Comparison of ENCODE assay signal across 17 cellular contexts in the genomic region with DNA sequence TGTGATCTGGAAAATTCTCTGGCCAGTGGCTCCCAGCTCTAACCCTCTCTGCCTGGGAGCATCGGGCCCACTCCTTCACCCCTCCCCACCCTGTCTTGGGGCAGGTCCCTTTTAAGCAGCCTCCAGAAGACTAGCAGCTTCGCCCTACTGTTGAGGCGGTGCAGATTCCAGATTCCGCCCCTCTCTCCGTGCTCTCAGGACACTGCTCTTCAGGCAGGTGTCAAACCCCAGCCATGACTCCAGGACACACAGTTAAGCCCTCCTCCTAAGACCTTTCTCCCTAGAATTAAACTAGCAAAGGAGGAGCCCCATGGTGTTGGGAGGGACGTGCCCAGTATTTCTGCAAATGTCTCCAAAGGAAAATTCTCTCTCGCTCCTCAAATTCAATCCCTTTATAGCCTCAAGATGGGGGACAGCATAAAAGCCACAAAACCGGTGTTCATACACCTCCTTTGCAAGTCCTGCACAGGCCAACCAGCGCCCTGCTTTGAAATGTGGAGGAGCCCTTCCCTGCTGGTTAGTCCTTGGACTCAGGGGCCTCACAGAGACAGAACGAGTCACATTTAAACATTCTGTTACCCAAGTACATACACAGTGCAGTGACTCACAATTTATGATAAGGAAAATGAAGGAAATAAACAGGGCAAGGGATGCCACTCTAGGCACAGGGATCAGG. TPM values are rescaled to one million over a fixed set of nuclear protein-coding genes. Genes with fewer than 3 reads are reported as not detected.
DNase-seq lines count a peak whose midpoint lies in the region; ATAC-seq, FAIRE-seq and TF ChIP-seq lines count a peak whose summit lies in the region.
"Had no signal": no experiment of that assay in that cellular context is flagged by ENCODE, and none has a peak within 500 bp of the region (broad histone marks: within the 10 kb centered on the region; RNA-seq: fewer than 3 reads in every experiment).

No MANE protein-coding gene starts in this region.

- CTCF ChIA-PET in activated CD8-positive, alpha-beta T cell treated with anti-CD3 and anti-CD28 coated beads, Interleukin-2, amount 10 ng/mL, durations not matched to agents 7 days and 5 days (lab: Charles Lee): no interaction called here
- CTCF ChIA-PET in activated CD8-positive, alpha-beta T cell treated with anti-CD3 and anti-CD28 coated beads for 36 hours (lab: Charles Lee): no interaction called here

- WGBS in testis, 2 donors: 59 to 79% methylated on average over 10 of the region's 10 CpGs

- H3K36me3 Mint-ChIP-seq in activated CD8-positive, alpha-beta T cell treated with anti-CD3 and anti-CD28 coated beads, Interleukin-2, amount 10 ng/mL, durations not matched to agents 7 days and 5 days (ENCODE audit: low read depth): no peaks in the 10 kb centered on the region
- H3K36me3 Mint-ChIP-seq in activated CD8-positive, alpha-beta T cell treated with anti-CD3 and anti-CD28 coated beads for 36 hours (ENCODE audit: low read depth): no peaks in the 10 kb centered on the region
- H3K36me3 Mint-ChIP-seq in endothelial cell (ENCODE audit: low read depth, unreplicated experiment): no peaks in the 10 kb centered on the region

- peaks cover 37% of the 10 kb centered on the region for H3K4me1 Mint-ChIP-seq in activated CD8-positive, alpha-beta T cell treated with anti-CD3 and anti-CD28 coated beads, Interleukin-2, amount 10 ng/mL, durations not matched to agents 7 days and 5 days (ENCODE audit: low read depth)
- peaks cover 13% of the 10 kb centered on the region for H3K4me1 Mint-ChIP-seq in activated CD8-positive, alpha-beta T cell treated with anti-CD3 and anti-CD28 coated beads for 36 hours (ENCODE audit: low read depth)
- peaks cover 13% of the 10 kb centered on the region for H3K4me1 Mint-ChIP-seq in endothelial cell (ENCODE audit: unreplicated experiment)

- TF ChIP-seq POLR2A in testis (IDR thresholded peaks at IDR 0.05): no peak

- no peaks in the 10 kb centered on the region for H3K9me3 ChIP-seq in mucosa of descending colon
- H3K9me3 ChIP-seq in testis: no peaks in the 10 kb centered on the region
- H3K9me3 ChIP-seq: BLaER1 treated with 17β-estradiol and CSF1 and Interleukin-3, amounts not matched to agents 10 nM and 100 nM had no signal

- peak; percentile 18 for DNase-seq in activated CD8-positive, alpha-beta T cell treated with anti-CD3 and anti-CD28 coated beads, Interleukin-2, amount 10 ng/mL, durations not matched to agents 7 days and 5 days
- DNase-seq in activated CD8-positive, alpha-beta T cell treated with anti-CD3 and anti-CD28 coated beads for 36 hours: no peak
- DNase-seq in endothelial cell (ENCODE audit: low spot score) (no peak), mucosa of descending colon (no peak), urothelium cell line (ENCODE audit: low spot score) (no peak), testis (no peak)
- no peak for DNase-seq in activated CD4-positive, alpha-beta T cell treated with anti-CD3 and anti-CD28 coated beads, Interleukin-2, amount 50 U/mL, for 1 hour
- DNase-seq: 8988T, EL, HCEC 1CT, KBM-7, NCI-H1436 treated with DMSO at 0.1 percent for 48 hours, NCI-H2081, NCI-H510A treated with DMSO at 0.1 percent for 48 hours had no signal

- H3K4me3 Mint-ChIP-seq in activated CD8-positive, alpha-beta T cell treated with anti-CD3 and anti-CD28 coated beads, Interleukin-2, amount 10 ng/mL, durations not matched to agents 7 days and 5 days: no peak overlapping the region
- no peak overlapping the region for H3K4me3 Mint-ChIP-seq in activated CD8-positive, alpha-beta T cell treated with anti-CD3 and anti-CD28 coated beads for 36 hours
- no peak overlapping the region for H3K4me3 Mint-ChIP-seq in endothelial cell (ENCODE audit: unreplicated experiment)

- intact Hi-C loops in activated CD8-positive, alpha-beta T cell treated with anti-CD3 and anti-CD28 coated beads for 36 hours (cut with micrococcal nuclease): no loop called here
- intact Hi-C loops in mucosa of descending colon (cut with DNase I, micrococcal nuclease): no loop called here
- intact Hi-C loops in testis (cut with DNase I; ENCODE audit: low total_unique reads): no loop called here

- peaks cover 6% of the 10 kb centered on the region for H3K4me1 ChIP-seq in mucosa of descending colon (ENCODE audit: low read depth)
- H3K4me1 ChIP-seq in testis: no peaks in the 10 kb centered on the region

- FAIRE-seq in urothelium cell line (lab: Jason Lieb, UNC): peak; percentile 30
- FAIRE-seq: HTR-8/SVneo had no signal

- H3K27me3 Mint-ChIP-seq in activated CD8-positive, alpha-beta T cell treated with anti-CD3 and anti-CD28 coated beads, Interleukin-2, amount 10 ng/mL, durations not matched to agents 7 days and 5 days (ENCODE audit: low read depth): peaks cover 39% of the 10 kb centered on the region
- peaks cover 24% of the 10 kb centered on the region for H3K27me3 Mint-ChIP-seq in activated CD8-positive, alpha-beta T cell treated with anti-CD3 and anti-CD28 coated beads for 36 hours
- peaks cover 19% of the 10 kb centered on the region for H3K27me3 Mint-ChIP-seq in endothelial cell (ENCODE audit: unreplicated experiment)

- H3K4me3 ChIP-seq in mucosa of descending colon (no peak overlapping the region), testis (no peak overlapping the region)
- H3K4me3 ChIP-seq: BLaER1 treated with 17β-estradiol and CSF1 and Interleukin-3, amounts not matched to agents 10 nM and 100 nM had no signal

- H3K27ac ChIP-seq in testis: no peak overlapping the region
- H3K27ac ChIP-seq: BLaER1 treated with 17β-estradiol and CSF1 and Interleukin-3, amounts not matched to agents 10 nM and 100 nM had no signal

- no peaks in the 10 kb centered on the region for H3K27me3 ChIP-seq in testis

- H3K36me3 ChIP-seq in mucosa of descending colon (ENCODE audit: low read depth) (no peaks in the 10 kb centered on the region), testis (ENCODE audit: low read depth, missing control alignments) (no peaks in the 10 kb centered on the region)
- H3K36me3 ChIP-seq: BLaER1 treated with 17β-estradiol and CSF1 and Interleukin-3, amounts not matched to agents 10 nM and 100 nM had no signal

- no peak for ATAC-seq in activated CD8-positive, alpha-beta T cell treated with anti-CD3 and anti-CD28 coated beads, Interleukin-2, amount 10 ng/mL, durations not matched to agents 7 days and 5 days
- no peak for ATAC-seq in activated CD8-positive, alpha-beta T cell treated with anti-CD3 and anti-CD28 coated beads for 36 hours
- peak; percentile 37 for ATAC-seq in mucosa of descending colon
- ATAC-seq in HG03457 (IDR thresholded peaks at IDR 0.05; ENCODE audit: unreplicated experiment): no peak

- H3K9me3 Mint-ChIP-seq in activated CD8-positive, alpha-beta T cell treated with anti-CD3 and anti-CD28 coated beads, Interleukin-2, amount 10 ng/mL, durations not matched to agents 7 days and 5 days (ENCODE audit: insufficient read depth): no peaks in the 10 kb centered on the region
- no peaks in the 10 kb centered on the region for H3K9me3 Mint-ChIP-seq in activated CD8-positive, alpha-beta T cell treated with anti-CD3 and anti-CD28 coated beads for 36 hours
- no peaks in the 10 kb centered on the region for H3K9me3 Mint-ChIP-seq in endothelial cell (ENCODE audit: unreplicated experiment)

- no peak overlapping the region for H3K27ac Mint-ChIP-seq in activated CD8-positive, alpha-beta T cell treated with anti-CD3 and anti-CD28 coated beads, Interleukin-2, amount 10 ng/mL, durations not matched to agents 7 days and 5 days
- H3K27ac Mint-ChIP-seq in activated CD8-positive, alpha-beta T cell treated with anti-CD3 and anti-CD28 coated beads for 36 hours: no peak overlapping the region
- H3K27ac Mint-ChIP-seq in endothelial cell (ENCODE audit: unreplicated experiment): peak overlapping the region; percentile 19

- POLR2A ChIA-PET in activated CD8-positive, alpha-beta T cell treated with anti-CD3 and anti-CD28 coated beads, Interleukin-2, amount 10 ng/mL, durations not matched to agents 7 days and 5 days (lab: Charles Lee): no interaction called here
- POLR2A ChIA-PET in activated CD8-positive, alpha-beta T cell treated with anti-CD3 and anti-CD28 coated beads for 36 hours (lab: Charles Lee): no interaction called here

- TF ChIP-seq CTCF in activated CD8-positive, alpha-beta T cell treated with anti-CD3 and anti-CD28 coated beads for 36 hours (IDR thresholded peaks at IDR 0.05): no peak
- TF ChIP-seq CTCF in endothelial cell (IDR thresholded peaks at IDR 0.05; ENCODE audit: unreplicated experiment) (no peak), mucosa of descending colon (IDR thresholded peaks at IDR 0.05) (no peak), testis (IDR thresholded peaks at IDR 0.05) (no peak)

RNA-seq across cellular contexts. Expression of a gene that starts 7.2 kb away (rescaled TPM):
- total RNA-seq in activated CD8-positive, alpha-beta T cell treated with anti-CD3 and anti-CD28 coated beads, Interleukin-2, amount 10 ng/mL, durations not matched to agents 7 days and 5 days: not detected
- not detected for total RNA-seq in activated CD8-positive, alpha-beta T cell treated with anti-CD3 and anti-CD28 coated beads for 36 hours
- total RNA-seq in endothelial cell (ENCODE audit: unreplicated experiment) (0.31 TPM), mucosa of descending colon (not detected), testis (1 to 10 TPM; 1.8 to 2.0 TPM)
- polyA plus RNA-seq in testis (ENCODE audit: insufficient read depth, low read depth, low replicate concordance): 2.7 TPM

RNA-seq across cellular contexts. Expression of a gene that starts 26.5 kb away (rescaled TPM):
- 10 to 100 TPM; 16.1 to 17.6 TPM for total RNA-seq in activated CD8-positive, alpha-beta T cell treated with anti-CD3 and anti-CD28 coated beads, Interleukin-2, amount 10 ng/mL, durations not matched to agents 7 days and 5 days
- 10 to 100 TPM; 20.7 to 24.8 TPM for total RNA-seq in activated CD8-positive, alpha-beta T cell treated with anti-CD3 and anti-CD28 coated beads for 36 hours
- 27.8 TPM for total RNA-seq in endothelial cell (ENCODE audit: unreplicated experiment)
- 10 to 100 TPM; 12.9 to 18.5 (median 14.7) TPM for total RNA-seq in mucosa of descending colon
- total RNA-seq in testis: 10 to 100 TPM; 32.0 to 34.3 TPM
- polyA plus RNA-seq in testis (ENCODE audit: insufficient read depth, low read depth, low replicate concordance): 32.3 TPM

RNA-seq across cellular contexts. Expression of a gene that starts 35.2 kb away (rescaled TPM):
- total RNA-seq in activated CD8-positive, alpha-beta T cell treated with anti-CD3 and anti-CD28 coated beads, Interleukin-2, amount 10 ng/mL, durations not matched to agents 7 days and 5 days: not detected
- total RNA-seq in activated CD8-positive, alpha-beta T cell treated with anti-CD3 and anti-CD28 coated beads for 36 hours: not detected
- total RNA-seq in endothelial cell (ENCODE audit: unreplicated experiment): not detected
- under 1 TPM in 1 of 3 donors, not detected in 2; 0.19 TPM for total RNA-seq in mucosa of descending colon
- total RNA-seq in testis: 1 to 10 TPM in 1 of 2 donors, under 1 TPM in 1; 0.87 to 1.1 TPM
- polyA plus RNA-seq in testis (ENCODE audit: insufficient read depth, low read depth, low replicate concordance): 0.87 TPM

RNA-seq across cellular contexts. Expression of a gene that starts 53.0 kb away (rescaled TPM):
- not detected for total RNA-seq in activated CD8-positive, alpha-beta T cell treated with anti-CD3 and anti-CD28 coated beads, Interleukin-2, amount 10 ng/mL, durations not matched to agents 7 days and 5 days
- total RNA-seq in activated CD8-positive, alpha-beta T cell treated with anti-CD3 and anti-CD28 coated beads for 36 hours: not detected
- not detected for total RNA-seq in endothelial cell (ENCODE audit: unreplicated experiment)
- total RNA-seq in mucosa of descending colon: not detected
- not detected for total RNA-seq in testis
- polyA plus RNA-seq in testis (ENCODE audit: insufficient read depth, low read depth, low replicate concordance): not detected
